ENCODE assay signal across 12 cellular contexts in the genomic region with DNA sequence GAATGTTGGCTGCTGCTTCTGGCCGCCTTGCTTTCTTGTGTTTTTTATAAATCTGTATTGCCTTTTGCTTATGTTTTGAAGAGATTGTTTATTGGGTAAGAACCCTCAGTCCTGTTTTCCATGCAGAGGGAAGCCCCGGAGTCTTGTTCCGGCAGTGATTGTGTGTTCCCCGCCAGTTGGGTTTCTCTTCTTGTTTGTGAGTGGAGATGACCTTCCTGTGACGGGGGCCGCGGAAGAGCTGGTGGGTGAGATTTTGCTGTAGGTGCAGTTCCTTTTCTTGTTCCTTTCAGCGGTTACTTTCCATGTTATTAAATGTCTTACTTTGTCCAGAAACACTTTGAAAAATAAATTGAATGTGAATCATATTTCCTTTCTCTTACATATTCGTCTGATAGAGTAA.
DNase-seq lines count a peak whose midpoint lies in the region; ATAC-seq and TF ChIP-seq lines count a peak whose summit lies in the region.
"Had no signal": no experiment of that assay in that cellular context is flagged by ENCODE, and none has a peak within 500 bp of the region (broad histone marks: within the 10 kb centered on the region; RNA-seq: fewer than 3 reads in every experiment).

No MANE protein-coding gene starts in this region.

- no peaks in the 10 kb centered on the region for H3K36me3 ChIP-seq in WERI-Rb-1

- ATAC-seq in HG03520 (IDR thresholded peaks at IDR 0.05; ENCODE audit: unreplicated experiment), result no peak
- ATAC-seq: SK-N-SH treated with all-trans-retinoic acid at 6 μM for 48 hours had no signal

- peaks cover 85% of the 10 kb centered on the region for H3K4me1 Mint-ChIP-seq in dendritic cell treated with granulocyte-macrophage colony-stimulating factor and Interleukin-4, amounts not matched to agents 40 ng/mL and 50 ng/mL, for 4 days (ENCODE audit: low read depth)
- H3K4me1 Mint-ChIP-seq in nephron, result peaks cover 60% of the 10 kb centered on the region

- H3K27me3 Mint-ChIP-seq in dendritic cell treated with granulocyte-macrophage colony-stimulating factor and Interleukin-4, amounts not matched to agents 40 ng/mL and 50 ng/mL, for 4 days, result no peaks in the 10 kb centered on the region
- no peaks in the 10 kb centered on the region for H3K27me3 Mint-ChIP-seq in nephron (ENCODE audit: low read depth)

- TF ChIP-seq CTCF in nephron (IDR thresholded peaks at IDR 0.05; ENCODE audit: unreplicated experiment in 3 of 3) (no peak), WERI-Rb-1 (IDR thresholded peaks at IDR 0.05; ENCODE audit: low read depth, low read length) (no peak)

- H3K4me3 Mint-ChIP-seq in dendritic cell treated with granulocyte-macrophage colony-stimulating factor and Interleukin-4, amounts not matched to agents 40 ng/mL and 50 ng/mL, for 4 days, result peak overlapping the region; percentile 62
- H3K4me3 Mint-ChIP-seq in nephron, result no peak overlapping the region

- no peaks in the 10 kb centered on the region for H3K9me3 ChIP-seq in WERI-Rb-1 (ENCODE audit: severe bottlenecking)

- no peaks in the 10 kb centered on the region for H3K27me3 ChIP-seq in WERI-Rb-1 (ENCODE audit: insufficient read depth, low read depth, severe bottlenecking)

- peaks cover 66% of the 10 kb centered on the region for H3K36me3 Mint-ChIP-seq in dendritic cell treated with granulocyte-macrophage colony-stimulating factor and Interleukin-4, amounts not matched to agents 40 ng/mL and 50 ng/mL, for 4 days (ENCODE audit: low read depth)
- peaks cover 3% of the 10 kb centered on the region for H3K36me3 Mint-ChIP-seq in nephron (ENCODE audit: low read depth)

- H3K9me3 Mint-ChIP-seq in dendritic cell treated with granulocyte-macrophage colony-stimulating factor and Interleukin-4, amounts not matched to agents 40 ng/mL and 50 ng/mL, for 4 days, result no peaks in the 10 kb centered on the region
- no peaks in the 10 kb centered on the region for H3K9me3 Mint-ChIP-seq in nephron

- peak overlapping the region; percentile 89 for H3K27ac Mint-ChIP-seq in dendritic cell treated with granulocyte-macrophage colony-stimulating factor and Interleukin-4, amounts not matched to agents 40 ng/mL and 50 ng/mL, for 4 days
- H3K27ac Mint-ChIP-seq in nephron, result peak overlapping the region in 2 of 3 experiments; percentile 11 to 22

- intact Hi-C loops in dendritic cell treated with granulocyte-macrophage colony-stimulating factor and Interleukin-4, amounts not matched to agents 40 ng/mL and 50 ng/mL, for 4 days (cut with micrococcal nuclease), result loop anchor here (5.0 kb wide), 1 partner anchor 33 kb away; the partner anchor contains the start of gene CERK

- DNase-seq in CD1c-positive myeloid dendritic cell (ENCODE audit: extremely low spot score), result peak; percentile 88
- DNase-seq in NAMALWA (ENCODE audit: low spot score), result peak; percentile 62
- DNase-seq in AG08395 (ENCODE audit: low spot score), result no peak
- no peak for DNase-seq in WERI-Rb-1
- DNase-seq in NCI-H2107 treated with DMSO at 0.1 percent for 48 hours (lab: John Stamatoyannopoulos, UW; ENCODE audit: unreplicated experiment), result no peak
- DNase-seq: NCI-H1436; occipital lobe; stimulated activated CD8-positive, alpha-beta memory T cell treated with anti-CD3 and anti-CD28 coated beads, Interleukin-4, amount 100 ng/mL, for 48 hours had no signal

- no peak overlapping the region for H3K4me3 ChIP-seq in WERI-Rb-1 (ENCODE audit: low read depth, low read length)

- no peak overlapping the region for H3K27ac ChIP-seq in WERI-Rb-1

Comparison
In these comparisons a context has a peak if more than half of its experiments do, and no peak if none do; other contexts are left out.
1. DNase-seq: peak in CD1c-positive myeloid dendritic cell (single experiment) and NAMALWA (single experiment); none in AG08395 (single experiment), WERI-Rb-1 (single experiment) and NCI-H2107 treated with DMSO at 0.1 percent for 48 hours (single experiment).